Comparison of ENCODE assay signal across 9 cellular contexts in the genomic region with DNA sequence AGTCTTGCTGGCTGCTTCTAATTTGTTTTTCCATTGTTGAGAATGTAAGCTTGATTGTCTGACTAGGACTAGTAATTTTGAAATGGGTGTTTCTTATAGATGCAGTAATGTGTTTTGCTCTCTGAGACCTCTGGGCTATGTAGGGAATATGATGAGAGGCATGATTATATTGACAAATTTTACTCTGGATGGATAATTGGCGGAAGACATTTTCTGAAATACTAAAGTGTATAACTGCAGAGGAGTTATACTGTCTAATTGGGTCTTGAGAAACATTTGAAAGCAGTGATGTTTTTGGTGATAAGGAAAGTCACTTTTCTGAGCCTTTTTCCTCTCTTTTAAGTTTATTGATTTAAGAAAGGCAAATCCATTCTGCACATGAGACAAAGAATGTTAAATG. TPM values are rescaled to one million over a fixed set of nuclear protein-coding genes. Genes with fewer than 3 reads are reported as not detected.
DNase-seq lines count a peak whose midpoint lies in the region; ATAC-seq and TF ChIP-seq lines count a peak whose summit lies in the region.
"Had no signal": no experiment of that assay in that cellular context is flagged by ENCODE, and none has a peak within 500 bp of the region (broad histone marks: within the 10 kb centered on the region; RNA-seq: fewer than 3 reads in every experiment).

No MANE protein-coding gene starts in this region.

- no peaks in the 10 kb centered on the region for H3K9me3 Mint-ChIP-seq in activated CD4-positive, alpha-beta T cell treated with anti-CD3 and anti-CD28 coated beads, Interleukin-2, amount 10 ng/mL, durations not matched to agents 7 days and 5 days
- H3K9me3 Mint-ChIP-seq in stimulated activated memory B cell treated with anti-CD40 and anti-IgM and Interleukin-4, amounts not matched to agents 10 μg/mL and 1 μg/mL and 100 μg/mL, for 72 hours = no peaks in the 10 kb centered on the region

- POLR2A ChIA-PET in activated CD4-positive, alpha-beta T cell treated with anti-CD3 and anti-CD28 coated beads, Interleukin-2, amount 10 ng/mL, durations not matched to agents 7 days and 5 days (lab: Charles Lee) = interaction anchor here (0.7 kb wide), 1 partner anchor 52 kb away, joined by 3 read pairs; no protein-coding TSS in a partner anchor
- POLR2A ChIA-PET in PC-9 (lab: Charles Lee; ENCODE audit: unreplicated experiment) = no interaction called here

- no peaks in the 10 kb centered on the region for H3K9me3 ChIP-seq in PC-9 (ENCODE audit: insufficient read depth, low read depth)

- H4K20me1 ChIP-seq in PC-9 (ENCODE audit: insufficient read depth) = no peaks in the 10 kb centered on the region; the same call in 1 of the 2 replicates

- no peak for TF ChIP-seq POLR2A in erythroblast (IDR thresholded peaks at IDR 0.05; ENCODE audit: low read length)

- no peaks in the 10 kb centered on the region for H3K9me2 ChIP-seq in PC-9 (ENCODE audit: insufficient read depth)

- ATAC-seq in stimulated activated memory B cell treated with anti-CD40 and anti-IgM and Interleukin-4, amounts not matched to agents 10 μg/mL and 1 μg/mL and 100 μg/mL, for 72 hours = no peak

- TF ChIP-seq CTCF in PC-9 (conservative IDR thresholded peaks at IDR 0.05) = no peak

- H3K27me3 ChIP-seq in PC-9 (ENCODE audit: insufficient read depth, low read depth) = no peaks in the 10 kb centered on the region

- H3K36me3 ChIP-seq in PC-9 (ENCODE audit: low read depth) = 0 out of 2 replicates have a peak, but pooled peaks cover 4% of the 10 kb centered on the region

- H3K36me3 Mint-ChIP-seq in activated CD4-positive, alpha-beta T cell treated with anti-CD3 and anti-CD28 coated beads, Interleukin-2, amount 10 ng/mL, durations not matched to agents 7 days and 5 days (ENCODE audit: low read depth) = peaks cover 5% of the 10 kb centered on the region
- no peaks in the 10 kb centered on the region for H3K36me3 Mint-ChIP-seq in stimulated activated memory B cell treated with anti-CD40 and anti-IgM and Interleukin-4, amounts not matched to agents 10 μg/mL and 1 μg/mL and 100 μg/mL, for 72 hours

- peaks cover 66% of the 10 kb centered on the region for H3K79me2 ChIP-seq in PC-9 (ENCODE audit: low read depth)

- no peak overlapping the region for H3K27ac ChIP-seq in PC-9

- H3K4me3 Mint-ChIP-seq in activated CD4-positive, alpha-beta T cell treated with anti-CD3 and anti-CD28 coated beads, Interleukin-2, amount 10 ng/mL, durations not matched to agents 7 days and 5 days = peak overlapping the region; percentile 94
- peak overlapping the region; percentile 98 for H3K4me3 Mint-ChIP-seq in stimulated activated memory B cell treated with anti-CD40 and anti-IgM and Interleukin-4, amounts not matched to agents 10 μg/mL and 1 μg/mL and 100 μg/mL, for 72 hours

- peaks cover 39% of the 10 kb centered on the region for H3K4me1 Mint-ChIP-seq in activated CD4-positive, alpha-beta T cell treated with anti-CD3 and anti-CD28 coated beads, Interleukin-2, amount 10 ng/mL, durations not matched to agents 7 days and 5 days
- peaks cover 49% of the 10 kb centered on the region for H3K4me1 Mint-ChIP-seq in stimulated activated memory B cell treated with anti-CD40 and anti-IgM and Interleukin-4, amounts not matched to agents 10 μg/mL and 1 μg/mL and 100 μg/mL, for 72 hours

- peak overlapping the region; percentile 90 for H3K27ac Mint-ChIP-seq in activated CD4-positive, alpha-beta T cell treated with anti-CD3 and anti-CD28 coated beads, Interleukin-2, amount 10 ng/mL, durations not matched to agents 7 days and 5 days
- H3K27ac Mint-ChIP-seq in stimulated activated memory B cell treated with anti-CD40 and anti-IgM and Interleukin-4, amounts not matched to agents 10 μg/mL and 1 μg/mL and 100 μg/mL, for 72 hours = no peak overlapping the region

- no TSS peak for BruUV-seq in PC-9 (replicated peaks; lab: Mats Ljungman, UMichigan)

- H2AFZ ChIP-seq in PC-9 = no peak overlapping the region

- CTCF ChIA-PET in activated CD4-positive, alpha-beta T cell treated with anti-CD3 and anti-CD28 coated beads, Interleukin-2, amount 10 ng/mL, durations not matched to agents 7 days and 5 days (lab: Charles Lee) = no interaction called here
- CTCF ChIA-PET in PC-9 (lab: Charles Lee) = no interaction called here

- peaks cover 21% of the 10 kb centered on the region for H3K4me1 ChIP-seq in PC-9 (replicated peaks; ENCODE audit: insufficient read depth)

- intact Hi-C loops in PC-9 (cut with micrococcal nuclease; ENCODE audit: unreplicated experiment) = loop anchor here (5.0 kb wide), 1 partner anchor 57 kb away; no protein-coding TSS in a partner anchor

- peak overlapping the region; percentile 90 for H3K4me2 ChIP-seq in PC-9

- DNase-seq in activated CD4-positive, alpha-beta T cell treated with anti-CD3 and anti-CD28 coated beads, Interleukin-2, amount 10 ng/mL, durations not matched to agents 7 days and 5 days = no peak
- no peak for DNase-seq in activated CD4-positive, alpha-beta T cell treated with anti-CD3 and anti-CD28 coated beads, Interleukin-2, amount 50 U/mL, for 4 hours
- DNase-seq in PC-9 (no peak), erythroblast (lab: John Stamatoyannopoulos, UW) (peak; percentile 25 to 35), NOMO-1 treated with dmso at 0.1 percent for 144 hours (lab: John Stamatoyannopoulos, UW; ENCODE audit: unreplicated experiment) (no peak), NCI-H1694 (lab: John Stamatoyannopoulos, UW) (no peak)
- DNase-seq in stimulated activated CD4-positive, alpha-beta T cell treated with anti-CD3 and anti-CD28 coated beads, Interleukin-4, amount 100 ng/mL, for 24 hours = no peak
- DNase-seq: stimulated activated CD8-positive, alpha-beta memory T cell treated with anti-CD3 and anti-CD28 coated beads, Interleukin-4, amount 100 ng/mL, for 48 hours had no signal

- peak overlapping the region; percentile 75 for H3K4me3 ChIP-seq in PC-9

- no peaks in the 10 kb centered on the region for H3F3A ChIP-seq in PC-9 (ENCODE audit: insufficient read depth, low read depth)

- no peaks in the 10 kb centered on the region for H3K27me3 Mint-ChIP-seq in activated CD4-positive, alpha-beta T cell treated with anti-CD3 and anti-CD28 coated beads, Interleukin-2, amount 10 ng/mL, durations not matched to agents 7 days and 5 days
- no peaks in the 10 kb centered on the region for H3K27me3 Mint-ChIP-seq in stimulated activated memory B cell treated with anti-CD40 and anti-IgM and Interleukin-4, amounts not matched to agents 10 μg/mL and 1 μg/mL and 100 μg/mL, for 72 hours

RNA-seq across cellular contexts. Expression of gene ATP2C1, which starts 1.8 kb away (rescaled TPM):
- 10 to 100 TPM; 58.4 to 58.5 TPM for total RNA-seq in activated CD4-positive, alpha-beta T cell treated with anti-CD3 and anti-CD28 coated beads, Interleukin-2, amount 10 ng/mL, durations not matched to agents 7 days and 5 days
- 88.9 and 101 TPM in 2 replicates for total RNA-seq in PC-9 (2021)

Comparison
In these comparisons a context has a peak if more than half of its experiments do, and no peak if none do; other contexts are left out.
1. DNase-seq: peak in erythroblast (2 of 2); none in activated CD4-positive, alpha-beta T cell treated with anti-CD3 and anti-CD28 coated beads, Interleukin-2, amount 10 ng/mL, durations not matched to agents 7 days and 5 days (single experiment), activated CD4-positive, alpha-beta T cell treated with anti-CD3 and anti-CD28 coated beads, Interleukin-2, amount 50 U/mL, for 4 hours (0 of 2), PC-9 (0 of 2), NOMO-1 treated with dmso at 0.1 percent for 144 hours (single experiment), NCI-H1694 (single experiment) and stimulated activated CD4-positive, alpha-beta T cell treated with anti-CD3 and anti-CD28 coated beads, Interleukin-4, amount 100 ng/mL, for 24 hours (single experiment).